In the genomic region with DNA sequence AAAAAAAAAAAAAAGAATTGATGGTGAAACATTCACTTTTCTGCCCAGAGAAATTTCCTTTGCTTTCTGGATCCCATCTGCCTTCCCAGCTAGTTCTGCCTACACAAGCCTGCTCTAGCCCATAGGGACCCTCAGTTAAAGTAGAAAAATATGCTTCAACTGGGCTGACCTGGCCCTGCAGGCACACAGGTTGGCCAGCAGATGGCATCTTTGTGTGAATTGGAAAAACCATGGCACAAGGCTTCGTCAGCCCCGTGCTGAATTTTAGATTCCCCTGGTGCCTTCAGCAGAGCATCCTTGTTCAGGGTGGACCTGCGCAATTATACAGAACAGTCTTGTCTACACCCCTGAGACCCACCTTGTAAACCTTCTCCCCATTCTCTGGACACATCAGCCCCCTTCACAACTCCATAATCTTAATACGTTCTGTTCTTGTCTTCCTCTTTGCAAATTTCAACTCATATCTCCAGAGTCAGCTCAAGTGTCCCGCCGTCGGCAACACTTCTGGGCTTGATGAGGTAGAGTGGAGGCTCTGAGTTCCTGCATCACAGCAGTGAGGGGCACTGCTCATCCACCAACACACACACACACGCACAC, we compare ENCODE assay signal across 8 cellular contexts.
DNase-seq lines count a peak whose midpoint lies in the region; ATAC-seq and TF ChIP-seq lines count a peak whose summit lies in the region.

No MANE protein-coding gene starts in this region.

- intact Hi-C loops in left ventricle myocardium superior (cut with micrococcal nuclease) = no loop called here

- H3K4me3 Mint-ChIP-seq in activated naive CD8-positive, alpha-beta T cell = peak overlapping the region; percentile 56

- H3K27me3 Mint-ChIP-seq in activated naive CD8-positive, alpha-beta T cell = peaks cover 12% of the 10 kb centered on the region

- no peak overlapping the region for H3K4me3 ChIP-seq in RWPE2 (ENCODE audit: severe bottlenecking)

- DNase-seq in DMS53 treated with DMSO at 0.1 percent for 48 hours (lab: John Stamatoyannopoulos, UW; ENCODE audit: unreplicated experiment) = peak; percentile 45
- no peak for DNase-seq in RWPE2 (ENCODE audit: low spot score)
- DNase-seq in left ventricle myocardium superior = peak; percentile 35
- peak; percentile 36 to 44 for DNase-seq in stimulated activated CD4-positive, alpha-beta T cell treated with anti-CD3 and anti-CD28 coated beads, Interleukin-1b, Interleukin-23, amount 100 ng/mL, for 4 hours (ENCODE audit: low read depth in 2 of 2)

- H3K36me3 Mint-ChIP-seq in activated naive CD8-positive, alpha-beta T cell = no peaks in the 10 kb centered on the region

- no peaks in the 10 kb centered on the region for H3K4me1 ChIP-seq in RWPE2 (ENCODE audit: insufficient read depth, poor library complexity, severe bottlenecking)

- no peak overlapping the region for H3K27ac ChIP-seq in RWPE2 (ENCODE audit: poor library complexity, severe bottlenecking)

- no peaks in the 10 kb centered on the region for H3K9me3 Mint-ChIP-seq in activated naive CD8-positive, alpha-beta T cell (ENCODE audit: low read depth)

- H3K27me3 ChIP-seq in RWPE2 (ENCODE audit: insufficient read depth, poor library complexity, severe bottlenecking) = no peaks in the 10 kb centered on the region

- ATAC-seq in GM19372 (IDR thresholded peaks at IDR 0.05; ENCODE audit: low read depth, unreplicated experiment) (peak; percentile 90), HG03432 (IDR thresholded peaks at IDR 0.05; ENCODE audit: unreplicated experiment) (peak; percentile 95), RWPE2 (ENCODE audit: low read depth) (peak; percentile 61; the same call in 1 of the 3 replicates), left ventricle myocardium superior (peak; percentile 44), HG03469 (IDR thresholded peaks at IDR 0.05; ENCODE audit: unreplicated experiment) (no peak)

- no peak overlapping the region for H3K27ac Mint-ChIP-seq in activated naive CD8-positive, alpha-beta T cell

- H3K9me3 ChIP-seq in RWPE2 (ENCODE audit: severe bottlenecking) = no peaks in the 10 kb centered on the region

- H3K4me1 Mint-ChIP-seq in activated naive CD8-positive, alpha-beta T cell (ENCODE audit: low read depth) = peaks cover 2% of the 10 kb centered on the region

- H3K36me3 ChIP-seq in RWPE2 (ENCODE audit: low read depth) = no peaks in the 10 kb centered on the region

- TF ChIP-seq CTCF in RWPE2 (IDR thresholded peaks at IDR 0.05; ENCODE audit: poor library complexity, severe bottlenecking) = peak; percentile 84
